In the genomic region with DNA sequence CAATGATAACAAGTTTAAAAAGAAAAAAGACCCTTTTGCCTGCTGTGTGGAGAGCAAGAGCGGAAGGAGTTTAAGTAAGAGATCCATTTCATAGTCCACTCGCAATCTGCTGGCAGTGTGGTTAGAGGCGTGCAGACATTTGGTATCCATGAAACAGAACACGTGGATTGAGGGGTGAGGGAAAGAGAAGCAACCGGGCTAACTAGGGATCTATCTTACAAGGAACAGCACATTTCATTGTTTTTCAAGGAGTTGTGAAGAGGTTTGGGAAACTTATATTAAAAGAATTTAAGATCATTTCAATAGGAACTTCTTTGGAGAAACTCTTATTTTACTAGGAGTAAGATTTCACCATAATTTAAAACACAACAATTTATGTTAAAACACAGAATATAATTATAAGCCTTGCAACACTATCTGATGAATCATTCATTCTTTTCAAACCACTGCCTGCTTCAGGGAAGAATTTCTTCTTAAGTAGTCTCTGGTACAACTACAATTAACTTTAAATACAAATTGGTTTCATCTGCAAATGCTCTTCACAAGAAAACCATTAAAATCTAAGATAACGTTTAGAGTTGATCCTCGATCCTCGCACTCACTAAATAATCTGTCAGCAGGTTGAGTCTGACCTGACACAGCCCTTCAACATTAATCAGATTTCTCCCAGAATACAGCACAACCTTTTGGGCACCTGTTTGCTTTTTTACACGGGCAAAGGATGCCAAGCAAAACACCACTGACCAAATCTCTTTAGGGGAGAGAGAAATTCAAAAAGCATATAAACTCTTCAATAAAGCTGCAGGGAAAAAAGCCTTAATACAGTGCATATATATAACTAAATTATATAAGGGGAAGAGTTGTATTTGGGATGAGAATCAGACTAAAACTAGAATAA, we compare ENCODE assay signal across 11 cellular contexts. TPM values are rescaled to one million over a fixed set of nuclear protein-coding genes. Genes with fewer than 3 reads are reported as not detected.
A peak's percentile ranks its signal among the peaks of the same experiment; 100 is the strongest.
DNase-seq lines count a peak whose midpoint lies in the region; ATAC-seq and TF ChIP-seq lines count a peak whose summit lies in the region.
"Had no signal": no experiment of that assay in that cellular context is flagged by ENCODE, and none has a peak within 500 bp of the region (broad histone marks: within the 10 kb centered on the region; RNA-seq: fewer than 3 reads in every experiment).

No MANE protein-coding gene starts in this region.

- peak; percentile 61 for DNase-seq in AG20443 (ENCODE audit: low spot score)
- DNase-seq in LHCN-M2 (ENCODE audit: low read depth) = peak; percentile 81
- peak; percentile 49 to 66 for DNase-seq in cardiac fibroblast (ENCODE audit: low read depth in 2 of 2)
- peak; percentile 81 for DNase-seq in myocyte (ENCODE audit: low read depth)
- DNase-seq in NCI-H2107 treated with DMSO at 0.1 percent for 48 hours (lab: John Stamatoyannopoulos, UW; ENCODE audit: unreplicated experiment) = no peak
- no peak for DNase-seq in NCI-H146 treated with DMSO at 0.1 percent for 48 hours (lab: John Stamatoyannopoulos, UW; ENCODE audit: unreplicated experiment)
- DNase-seq: activated CD4-positive, alpha-beta T cell treated with anti-CD3 and anti-CD28 coated beads for 48 hours; NCI-H526 had no signal

- H3K4me3 ChIP-seq in cardiac fibroblast (replicated peaks in 1 of 2; ENCODE audit: low read depth in 2 of 2, low read length in 2 of 2) = no peak overlapping the region
- H3K4me3 ChIP-seq: lung had no signal

- TF ChIP-seq CTCF in cardiac fibroblast (IDR thresholded peaks at IDR 0.05; ENCODE audit: low read depth, low read length) = no peak

- ATAC-seq in HG03159 (IDR thresholded peaks at IDR 0.05; ENCODE audit: unreplicated experiment) (no peak), GM19395 (IDR thresholded peaks at IDR 0.05; ENCODE audit: unreplicated experiment) (no peak)

RNA-seq across cellular contexts. Expression of gene PPTC7, which starts 27.4 kb away (rescaled TPM):
- 4.8 and 9.2 TPM in 2 replicates for total RNA-seq in LHCN-M2 (2014; rRNA removed)
- polyA plus RNA-seq in LHCN-M2 (2012) = 4.2 TPM
- 10.3 and 15.9 TPM in 2 replicates for total RNA-seq in myocyte
- 7.3 TPM for polyA plus RNA-seq in myocyte (2012)

RNA-seq across cellular contexts. Expression of gene RAD9B, which starts 53.6 kb away (rescaled TPM):
- 1.0 and 1.5 TPM in 2 replicates for total RNA-seq in LHCN-M2 (2014; rRNA removed)
- polyA plus RNA-seq in LHCN-M2 (2012) = 0.38 TPM
- total RNA-seq in myocyte = 1.1 and 3.6 TPM in 2 replicates
- 0.32 TPM for polyA plus RNA-seq in myocyte (2012)

RNA-seq across cellular contexts. Expression of gene VPS29, which starts 53.8 kb away (rescaled TPM):
- total RNA-seq in LHCN-M2 (2014; rRNA removed) (77.5 and 82.8 TPM in 2 replicates), myocyte (59.9 and 64.8 TPM in 2 replicates)
- polyA plus RNA-seq in LHCN-M2 (2012) = 113 TPM
- polyA plus RNA-seq in myocyte (2012) = 82.2 TPM

RNA-seq across cellular contexts. Expression of gene TCTN1, which starts 58.2 kb away (rescaled TPM):
- total RNA-seq in LHCN-M2 (2014; rRNA removed) = 34.3 TPM in 2 replicates
- 18.2 TPM for polyA plus RNA-seq in LHCN-M2 (2012)
- total RNA-seq in myocyte = 34.6 and 48.4 TPM in 2 replicates
- 43.5 TPM for polyA plus RNA-seq in myocyte (2012)

Comparison
In these comparisons a context has a peak if more than half of its experiments do, and no peak if none do; other contexts are left out.
1. DNase-seq: peak in AG20443 (single experiment), LHCN-M2 (single experiment), cardiac fibroblast (2 of 2) and myocyte (single experiment); none in NCI-H2107 treated with DMSO at 0.1 percent for 48 hours (single experiment) and NCI-H146 treated with DMSO at 0.1 percent for 48 hours (single experiment).